9 cellular contexts compared by ENCODE assay signal in the genomic region with DNA sequence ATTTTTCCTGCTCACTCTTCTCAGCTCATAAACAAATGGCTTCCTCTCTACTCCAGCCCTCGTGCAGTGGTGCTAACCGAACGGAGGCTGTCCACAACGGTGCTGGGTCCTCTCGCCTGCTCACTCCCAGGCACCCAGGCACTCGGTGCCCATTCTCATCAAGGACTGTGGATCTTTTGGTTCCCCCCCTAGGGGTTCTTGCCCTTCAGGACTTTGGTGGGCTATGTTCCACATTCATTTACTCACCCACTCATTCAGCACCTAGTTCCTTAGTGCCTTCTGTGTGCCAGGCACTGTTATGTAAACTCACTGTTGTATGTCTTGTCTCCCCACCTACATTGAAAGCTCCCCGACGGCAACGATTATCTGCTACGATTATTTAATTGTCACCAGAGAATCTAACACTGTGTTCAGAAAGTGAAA.
DNase-seq lines count a peak whose midpoint lies in the region; ATAC-seq lines count a peak whose summit lies in the region.
"Had no signal": no experiment of that assay in that cellular context is flagged by ENCODE, and none has a peak within 500 bp of the region (broad histone marks: within the 10 kb centered on the region; RNA-seq: fewer than 3 reads in every experiment).

No MANE protein-coding gene starts in this region.

- DNase-seq in activated CD4-positive, alpha-beta T cell treated with anti-CD3 and anti-CD28 coated beads for 4 hours, result peak; percentile 32 to 38
- no peak for DNase-seq in activated CD4-positive, alpha-beta T cell treated with anti-CD3 and anti-CD28 coated beads for 1 hour
- DNase-seq in immature natural killer cell (no peak), GM19238 (ENCODE audit: insufficient read length, low spot score) (no peak), NCI-H1105 treated with DMSO at 0.1 percent for 48 hours (lab: John Stamatoyannopoulos, UW) (no peak)
- DNase-seq in stimulated activated naive CD8-positive, alpha-beta T cell treated with anti-CD3 and anti-CD28 coated beads, Interleukin-15, amount 100 ng/mL, for 72 hours, result peak; percentile 43 to 50
- DNase-seq: NCI-H345 had no signal

- ATAC-seq in activated T-helper 17 cell treated with anti-CD3 and anti-CD28 coated beads, Interleukin-2, amount 50 U/mL, for 72 hours (replicated peaks), result peak; percentile 22
- ATAC-seq in stimulated activated naive CD8-positive, alpha-beta T cell treated with anti-CD3 and anti-CD28 coated beads, Interleukin-15, amount 100 ng/mL, for 72 hours, result peak; percentile 48
- no peak for ATAC-seq in HG03442 (IDR thresholded peaks at IDR 0.05; ENCODE audit: unreplicated experiment)

- peaks cover 62% of the 10 kb centered on the region for H3K4me1 Mint-ChIP-seq in activated T-helper 17 cell treated with anti-CD3 and anti-CD28 coated beads, Interleukin-2, amount 50 U/mL, for 72 hours
- H3K4me1 Mint-ChIP-seq in immature natural killer cell, result peaks cover 96 to 100% of the 10 kb centered on the region in 2 donors
- peaks cover 89% of the 10 kb centered on the region for H3K4me1 Mint-ChIP-seq in stimulated activated naive CD8-positive, alpha-beta T cell treated with anti-CD3 and anti-CD28 coated beads, Interleukin-15, amount 100 ng/mL, for 72 hours

- H3K27me3 Mint-ChIP-seq in activated T-helper 17 cell treated with anti-CD3 and anti-CD28 coated beads, Interleukin-2, amount 50 U/mL, for 72 hours, result no peaks in the 10 kb centered on the region
- peaks cover 37 to 61% (median 43%) of the 10 kb centered on the region in 3 donors for H3K27me3 Mint-ChIP-seq in immature natural killer cell (ENCODE audit: low read depth in 3 of 3)
- no peaks in the 10 kb centered on the region for H3K27me3 Mint-ChIP-seq in stimulated activated naive CD8-positive, alpha-beta T cell treated with anti-CD3 and anti-CD28 coated beads, Interleukin-15, amount 100 ng/mL, for 72 hours

- H3K27ac Mint-ChIP-seq in activated T-helper 17 cell treated with anti-CD3 and anti-CD28 coated beads, Interleukin-2, amount 50 U/mL, for 72 hours, result peak overlapping the region; percentile 100
- peak overlapping the region; percentile 100 for H3K27ac Mint-ChIP-seq in immature natural killer cell
- H3K27ac Mint-ChIP-seq in stimulated activated naive CD8-positive, alpha-beta T cell treated with anti-CD3 and anti-CD28 coated beads, Interleukin-15, amount 100 ng/mL, for 72 hours, result peak overlapping the region; percentile 98 to 100

- peaks cover 96% of the 10 kb centered on the region for H3K36me3 Mint-ChIP-seq in activated T-helper 17 cell treated with anti-CD3 and anti-CD28 coated beads, Interleukin-2, amount 50 U/mL, for 72 hours (ENCODE audit: low read depth)
- H3K36me3 Mint-ChIP-seq in immature natural killer cell, result peaks cover 10 to 29% (median 22%) of the 10 kb centered on the region in 3 donors

- no peaks in the 10 kb centered on the region for H3K9me3 Mint-ChIP-seq in activated T-helper 17 cell treated with anti-CD3 and anti-CD28 coated beads, Interleukin-2, amount 50 U/mL, for 72 hours
- H3K9me3 Mint-ChIP-seq in immature natural killer cell, result no peaks in the 10 kb centered on the region
- H3K9me3 Mint-ChIP-seq in stimulated activated naive CD8-positive, alpha-beta T cell treated with anti-CD3 and anti-CD28 coated beads, Interleukin-15, amount 100 ng/mL, for 72 hours, result no peaks in the 10 kb centered on the region

- peak overlapping the region; percentile 98 for H3K4me3 Mint-ChIP-seq in activated T-helper 17 cell treated with anti-CD3 and anti-CD28 coated beads, Interleukin-2, amount 50 U/mL, for 72 hours
- peak overlapping the region; percentile 87 to 95 (median 90) for H3K4me3 Mint-ChIP-seq in immature natural killer cell
- H3K4me3 Mint-ChIP-seq in stimulated activated naive CD8-positive, alpha-beta T cell treated with anti-CD3 and anti-CD28 coated beads, Interleukin-15, amount 100 ng/mL, for 72 hours, result peak overlapping the region; percentile 85 to 93

Comparison
In these comparisons a context has a peak if more than half of its experiments do, and no peak if none do; other contexts are left out.
1. DNase-seq: peak in activated CD4-positive, alpha-beta T cell treated with anti-CD3 and anti-CD28 coated beads for 4 hours (2 of 2) and stimulated activated naive CD8-positive, alpha-beta T cell treated with anti-CD3 and anti-CD28 coated beads, Interleukin-15, amount 100 ng/mL, for 72 hours (2 of 2); none in activated CD4-positive, alpha-beta T cell treated with anti-CD3 and anti-CD28 coated beads for 1 hour (single experiment), immature natural killer cell (0 of 3), GM19238 (single experiment) and NCI-H1105 treated with DMSO at 0.1 percent for 48 hours (single experiment).
2. Peak in every context shown above with its lines, with median percentiles within 50 percentile points of each other: H3K27ac Mint-ChIP-seq and H3K4me3 Mint-ChIP-seq.